ENCODE assay signal across 8 cellular contexts in the genomic region with DNA sequence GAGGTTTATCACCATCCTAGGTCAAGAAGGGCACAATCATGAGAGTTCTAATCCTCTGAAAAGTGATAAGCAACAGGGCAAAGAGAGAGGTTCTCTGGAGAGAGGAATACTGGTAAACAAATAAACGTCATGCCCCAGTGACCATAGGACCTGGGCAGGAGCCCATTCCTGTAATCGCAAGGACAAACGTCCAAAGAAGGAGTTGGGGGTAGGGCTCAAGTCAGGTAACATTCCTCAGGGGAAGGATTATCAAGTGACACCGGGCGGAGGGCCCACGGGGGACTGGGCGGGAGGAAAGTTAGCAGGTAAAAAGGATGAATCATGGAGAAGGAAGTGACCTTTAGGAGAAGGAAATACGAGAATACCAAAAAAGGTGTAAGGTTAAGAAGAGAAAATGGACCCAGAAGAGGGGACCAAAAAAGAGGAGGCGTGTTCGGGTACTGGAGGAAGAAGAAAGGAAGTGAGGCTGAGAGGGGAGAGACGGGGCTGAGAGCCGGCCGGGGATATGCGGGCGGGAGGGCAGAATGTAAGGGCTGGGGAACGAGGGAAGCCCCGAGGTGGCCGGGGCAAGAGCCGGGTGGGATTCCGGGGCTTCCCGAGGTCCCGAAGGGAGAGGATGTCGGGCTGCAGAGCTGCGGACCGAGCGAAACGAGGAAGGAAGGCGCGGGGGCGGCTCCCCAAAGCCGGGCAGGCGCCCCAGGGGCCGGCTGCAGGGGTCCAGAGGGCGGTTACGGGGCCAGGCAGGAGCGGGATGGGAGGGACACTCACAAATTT. TPM values are rescaled to one million over a fixed set of nuclear protein-coding genes. Genes with fewer than 3 reads are reported as not detected.
DNase-seq lines count a peak whose midpoint lies in the region; ATAC-seq and TF ChIP-seq lines count a peak whose summit lies in the region.

No MANE protein-coding gene starts in this region.

- H3K4me3 Mint-ChIP-seq in activated CD8-positive, alpha-beta T cell treated with anti-CD3 and anti-CD28 coated beads, Interleukin-2, amount 10 ng/mL, durations not matched to agents 7 days and 5 days, result peak overlapping the region; percentile 98
- peak overlapping the region; percentile 97 for H3K4me3 Mint-ChIP-seq in endothelial cell (ENCODE audit: unreplicated experiment)

- no peaks in the 10 kb centered on the region for H3K27me3 ChIP-seq in ACC112 (ENCODE audit: insufficient read depth, low read length)
- H3K27me3 ChIP-seq in muscle layer of duodenum (ENCODE audit: low read depth, low read length), result no peaks in the 10 kb centered on the region
- H3K27me3 ChIP-seq in thyroid gland, result no peaks in the 10 kb centered on the region

- H3K4me1 ChIP-seq in ACC112 (ENCODE audit: control insufficient read depth, insufficient read depth, low read length, unreplicated experiment) (peaks cover 18% of the 10 kb centered on the region), muscle layer of duodenum (ENCODE audit: control insufficient read depth in 1 of 2, insufficient read depth in 2 of 2, low read length in 2 of 2) (peaks cover 16 to 18% of the 10 kb centered on the region in 2 donors), thyroid gland (peaks cover 24 to 31% of the 10 kb centered on the region in 2 donors)

- H3K27ac ChIP-seq in ACC112 (ENCODE audit: low read depth, low read length) (peak overlapping the region; percentile 57), muscle layer of duodenum (ENCODE audit: low read length) (peak overlapping the region; percentile 89), thyroid gland (peak overlapping the region; percentile 94 to 98 (median 95))

- 1% methylated on average over 33 to 35 of the region's 36 CpGs for WGBS in thyroid gland, 2 donors

- H2AFZ ChIP-seq in ACC112 (ENCODE audit: low read length, unreplicated experiment), result peak overlapping the region; percentile 92

- H3K36me3 ChIP-seq in ACC112 (ENCODE audit: insufficient read depth, low read length) (peaks cover 13% of the 10 kb centered on the region), muscle layer of duodenum (ENCODE audit: control insufficient read depth in 1 of 2, insufficient read depth in 2 of 2, low read length in 2 of 2) (peaks cover 12 to 29% of the 10 kb centered on the region in 2 donors), thyroid gland (peaks cover 15 to 21% of the 10 kb centered on the region in 2 donors)

- peaks cover 46% of the 10 kb centered on the region for H3K79me2 ChIP-seq in ACC112 (ENCODE audit: control insufficient read depth, insufficient read depth, low read length, unreplicated experiment)

- intact Hi-C loops in thyroid gland (cut with DNase I), result no loop called here

- peaks cover 61% of the 10 kb centered on the region for H3K36me3 Mint-ChIP-seq in activated CD8-positive, alpha-beta T cell treated with anti-CD3 and anti-CD28 coated beads, Interleukin-2, amount 10 ng/mL, durations not matched to agents 7 days and 5 days (ENCODE audit: low read depth)
- peaks cover 15% of the 10 kb centered on the region for H3K36me3 Mint-ChIP-seq in endothelial cell (ENCODE audit: low read depth, unreplicated experiment)

- POLR2A ChIA-PET in activated CD8-positive, alpha-beta T cell treated with anti-CD3 and anti-CD28 coated beads, Interleukin-2, amount 10 ng/mL, durations not matched to agents 7 days and 5 days (lab: Charles Lee), result interaction anchor here (0.8 to 4.2 kb wide), 13 partner anchors 10 to 306 kb away, joined by 3 to 41 read pairs (median 4); a partner anchor contains a TSS

- H3K4me3 ChIP-seq in ACC112 (ENCODE audit: low read depth, low read length) (peak overlapping the region; percentile 89), muscle layer of duodenum (ENCODE audit: low read depth in 1 of 2, low read length in 2 of 2) (peak overlapping the region; percentile 78 to 83), thyroid gland (replicated peaks in 1 of 3) (peak overlapping the region; percentile 78 to 89 (median 82))

- ATAC-seq in GM18517 (IDR thresholded peaks at IDR 0.05; ENCODE audit: unreplicated experiment), result peak; percentile 24
- ATAC-seq in HG02981 (IDR thresholded peaks at IDR 0.05; ENCODE audit: unreplicated experiment), result peak; percentile 30
- ATAC-seq in activated CD8-positive, alpha-beta T cell treated with anti-CD3 and anti-CD28 coated beads, Interleukin-2, amount 10 ng/mL, durations not matched to agents 7 days and 5 days, result peak; percentile 35

- no peaks in the 10 kb centered on the region for H3K27me3 Mint-ChIP-seq in activated CD8-positive, alpha-beta T cell treated with anti-CD3 and anti-CD28 coated beads, Interleukin-2, amount 10 ng/mL, durations not matched to agents 7 days and 5 days (ENCODE audit: low read depth)
- H3K27me3 Mint-ChIP-seq in endothelial cell (ENCODE audit: unreplicated experiment), result peaks cover 1% of the 10 kb centered on the region

- H3K9me3 Mint-ChIP-seq in activated CD8-positive, alpha-beta T cell treated with anti-CD3 and anti-CD28 coated beads, Interleukin-2, amount 10 ng/mL, durations not matched to agents 7 days and 5 days (ENCODE audit: insufficient read depth), result no peaks in the 10 kb centered on the region
- no peaks in the 10 kb centered on the region for H3K9me3 Mint-ChIP-seq in endothelial cell (ENCODE audit: unreplicated experiment)

- H3K9me3 ChIP-seq in muscle layer of duodenum (ENCODE audit: control insufficient read depth in 1 of 2, low read length in 2 of 2), result no peaks in the 10 kb centered on the region
- H3K9me3 ChIP-seq in thyroid gland, result no peaks in the 10 kb centered on the region

- TF ChIP-seq CTCF in endothelial cell (IDR thresholded peaks at IDR 0.05; ENCODE audit: unreplicated experiment) (no peak), thyroid gland (IDR thresholded peaks at IDR 0.05) (no peak)

- peak in 1 of 2 donors; percentile 40 for TF ChIP-seq POLR2A in thyroid gland (IDR thresholded peaks at IDR 0.05)

- CTCF ChIA-PET in activated CD8-positive, alpha-beta T cell treated with anti-CD3 and anti-CD28 coated beads, Interleukin-2, amount 10 ng/mL, durations not matched to agents 7 days and 5 days (lab: Charles Lee), result interaction anchor here (0.7 to 9.0 kb wide), 19 partner anchors 10 to 1782 kb away, joined by 3 to 480 read pairs (median 7); a partner anchor contains a TSS

- peak overlapping the region; percentile 98 for H3K27ac Mint-ChIP-seq in activated CD8-positive, alpha-beta T cell treated with anti-CD3 and anti-CD28 coated beads, Interleukin-2, amount 10 ng/mL, durations not matched to agents 7 days and 5 days
- peak overlapping the region; percentile 96 for H3K27ac Mint-ChIP-seq in endothelial cell (ENCODE audit: unreplicated experiment)

- peaks cover 58% of the 10 kb centered on the region for H3K4me1 Mint-ChIP-seq in activated CD8-positive, alpha-beta T cell treated with anti-CD3 and anti-CD28 coated beads, Interleukin-2, amount 10 ng/mL, durations not matched to agents 7 days and 5 days (ENCODE audit: low read depth)
- H3K4me1 Mint-ChIP-seq in endothelial cell (ENCODE audit: unreplicated experiment), result peaks cover 52% of the 10 kb centered on the region

- DNase-seq in NCI-H2227 treated with DMSO at 0.1 percent for 48 hours (lab: John Stamatoyannopoulos, UW), result peak; percentile 10
- DNase-seq in activated CD8-positive, alpha-beta T cell treated with anti-CD3 and anti-CD28 coated beads, Interleukin-2, amount 10 ng/mL, durations not matched to agents 7 days and 5 days, result peak; percentile 62
- DNase-seq in endothelial cell (ENCODE audit: low spot score), result peak; percentile 27
- peak; percentile 89 to 93 for DNase-seq in thyroid gland

RNA-seq across cellular contexts. Expression of a gene that starts 0.6 kb away (rescaled TPM):
- total RNA-seq in activated CD8-positive, alpha-beta T cell treated with anti-CD3 and anti-CD28 coated beads, Interleukin-2, amount 10 ng/mL, durations not matched to agents 7 days and 5 days, result 100 to 1,000 TPM; 281 to 286 TPM
- total RNA-seq in endothelial cell (ENCODE audit: unreplicated experiment), result 149 TPM
- total RNA-seq in thyroid gland, result 100 to 1,000 TPM in 1 of 4 donors, 10 to 100 TPM in 3; 82.1 to 103 (median 89.7) TPM

RNA-seq across cellular contexts. Expression of a gene that starts 18.4 kb away (rescaled TPM):
- total RNA-seq in activated CD8-positive, alpha-beta T cell treated with anti-CD3 and anti-CD28 coated beads, Interleukin-2, amount 10 ng/mL, durations not matched to agents 7 days and 5 days, result 10 to 100 TPM; 88.1 to 91.8 TPM
- total RNA-seq in endothelial cell (ENCODE audit: unreplicated experiment) (84.9 TPM), thyroid gland (10 to 100 TPM; 44.2 to 62.7 (median 54.6) TPM)

RNA-seq across cellular contexts. Expression of a gene that starts 18.6 kb away (rescaled TPM):
- total RNA-seq in activated CD8-positive, alpha-beta T cell treated with anti-CD3 and anti-CD28 coated beads, Interleukin-2, amount 10 ng/mL, durations not matched to agents 7 days and 5 days, result 10 to 100 TPM; 36.9 to 37.1 TPM
- total RNA-seq in endothelial cell (ENCODE audit: unreplicated experiment) (17.4 TPM), thyroid gland (1 to 10 TPM; 2.4 to 5.7 (median 4.6) TPM)

RNA-seq across cellular contexts. Expression of a gene that starts 33.0 kb away (rescaled TPM):
- 10 to 100 TPM; 46.9 to 47.8 TPM for total RNA-seq in activated CD8-positive, alpha-beta T cell treated with anti-CD3 and anti-CD28 coated beads, Interleukin-2, amount 10 ng/mL, durations not matched to agents 7 days and 5 days
- 63.3 TPM for total RNA-seq in endothelial cell (ENCODE audit: unreplicated experiment)
- total RNA-seq in thyroid gland, result 10 to 100 TPM; 15.2 to 28.3 (median 22.7) TPM

Comparison
In these comparisons a context has a peak if more than half of its experiments do, and no peak if none do; other contexts are left out.
1. Peak in every context shown above with its lines: DNase-seq, ATAC-seq, H3K4me3 ChIP-seq and H3K27ac ChIP-seq.
2. DNase-seq: peak in every context shown above with its lines; median percentile 91 in thyroid gland; 62 in activated CD8-positive, alpha-beta T cell treated with anti-CD3 and anti-CD28 coated beads, Interleukin-2, amount 10 ng/mL, durations not matched to agents 7 days and 5 days; 27 in endothelial cell; 10 in NCI-H2227 treated with DMSO at 0.1 percent for 48 hours.